ENCODE assay signal across 8 cellular contexts in genomic region chr2:235511187-235511661, GRCh38. TPM values are rescaled to one million over a fixed set of nuclear protein-coding genes. Genes with fewer than 3 reads are reported as not detected.
DNase-seq lines count a peak whose midpoint lies in the region; ATAC-seq and TF ChIP-seq lines count a peak whose summit lies in the region.

No MANE protein-coding gene starts in this region.

- no peaks in the 10 kb centered on the region for H3K27me3 ChIP-seq in spleen (replicated peaks in 1 of 7)

- DNase-seq in ELF-1 (ENCODE audit: low read depth, low spot score) (peak; percentile 62), NCI-H526 (lab: John Stamatoyannopoulos, UW) (peak; percentile 96 to 97), epithelial cell of esophagus (ENCODE audit: low read depth) (peak; percentile 90), mucosa of descending colon (peak; percentile 80 to 86 (median 81)), amygdala (lab: John Stamatoyannopoulos, UW) (no peak), spleen (no peak)

- no peak for TF ChIP-seq POLR2A in spleen (IDR thresholded peaks at IDR 0.05)

- H3K36me3 ChIP-seq in mucosa of descending colon (ENCODE audit: low read depth) (no peaks in the 10 kb centered on the region), spleen (no peaks in the 10 kb centered on the region)

- no peak for TF ChIP-seq CTCF in epithelial cell of esophagus (IDR thresholded peaks at IDR 0.05; ENCODE audit: insufficient read depth, low read depth, low read length, missing control alignments)
- no peak for TF ChIP-seq CTCF in mucosa of descending colon (IDR thresholded peaks at IDR 0.05)
- TF ChIP-seq CTCF in spleen (IDR thresholded peaks at IDR 0.05 in 8 of 11, conservative IDR thresholded peaks at IDR 0.05 in 3 of 11): no peak

- H3K4me1 ChIP-seq in mucosa of descending colon (ENCODE audit: low read depth) (peaks cover 56% of the 10 kb centered on the region), spleen (peaks cover 0 to 18% (median 5%) of the 10 kb centered on the region in 6 donors)

- WGBS in spleen, 5 donors: 26 to 69% (median 55%) methylated on average over 3 to 7 of the region's 7 CpGs

- intact Hi-C loops in mucosa of descending colon (cut with DNase I, micrococcal nuclease): loop anchor here in 1 of 2 donors (10.0 kb wide), 1 partner anchor 564 kb away; no protein-coding TSS in a partner anchor
- intact Hi-C loops in spleen (cut with DNase I; ENCODE audit: low total_unique reads): no loop called here

- H3K4me3 ChIP-seq in epithelial cell of esophagus (ENCODE audit: low read length) (no peak overlapping the region), mucosa of descending colon (no peak overlapping the region), spleen (no peak overlapping the region)

- ATAC-seq in mucosa of descending colon (peak; percentile 74), GM19395 (IDR thresholded peaks at IDR 0.05; ENCODE audit: unreplicated experiment) (no peak), GM19455 (IDR thresholded peaks at IDR 0.05; ENCODE audit: unreplicated experiment) (no peak)

- H3K27ac ChIP-seq in spleen: no peak overlapping the region

- no peaks in the 10 kb centered on the region for H3K9me3 ChIP-seq in mucosa of descending colon
- H3K9me3 ChIP-seq in spleen: peaks cover 0 to 6% (median 0%) of the 10 kb centered on the region in 8 donors

RNA-seq across cellular contexts. Expression of gene AGAP1, which starts 17.4 kb away (rescaled TPM):
- 100 to 1,000 TPM in 1 of 3 donors, 10 to 100 TPM in 2; 68.1 to 112 (median 88.9) TPM for total RNA-seq in mucosa of descending colon
- 10 to 100 TPM in 5 of 7 donors, 1 to 10 TPM in 2; 8.4 to 26.6 (median 16.7) TPM for total RNA-seq in spleen
- polyA plus RNA-seq in spleen: 1 to 10 TPM; 1.1 to 2.8 (median 1.3) TPM

Comparison
In these comparisons a context has a peak if more than half of its experiments do, and no peak if none do; other contexts are left out.
1. DNase-seq: peak in ELF-1 (single experiment), NCI-H526 (2 of 2), epithelial cell of esophagus (single experiment) and mucosa of descending colon (3 of 3); none in amygdala (0 of 56) and spleen (single experiment).